ENCODE assay signal across 19 cellular contexts in genomic region chr4:128787509-128788311, GRCh38. TPM values are rescaled to one million over a fixed set of nuclear protein-coding genes. Genes with fewer than 3 reads are reported as not detected.
DNase-seq lines count a peak whose midpoint lies in the region; ATAC-seq and TF ChIP-seq lines count a peak whose summit lies in the region.
"Had no signal": no experiment of that assay in that cellular context is flagged by ENCODE, and none has a peak within 500 bp of the region (broad histone marks: within the 10 kb centered on the region; RNA-seq: fewer than 3 reads in every experiment).

No MANE protein-coding gene starts in this region.

- no peak for ATAC-seq in GM21390 (IDR thresholded peaks at IDR 0.05; ENCODE audit: unreplicated experiment)
- no peak for ATAC-seq in CD4-positive, alpha-beta T cell (ENCODE audit: poor library complexity)
- no peak for ATAC-seq in activated CD8-positive, alpha-beta memory T cell treated with anti-CD3 and anti-CD28 coated beads, Interleukin-2, amount 10 ng/mL, durations not matched to agents 7 days and 5 days
- ATAC-seq: activated CD8-positive, alpha-beta T cell treated with anti-CD3 and anti-CD28 coated beads, Interleukin-2, amount 10 ng/mL, durations not matched to agents 7 days and 5 days; stimulated activated naive CD8-positive, alpha-beta T cell treated with anti-CD3 and anti-CD28 coated beads, Interleukin-15, Interleukin-2, amounts not matched to agents 100 U/mL and 50 U/mL, for 24 hours; T-cell had no signal

- TF ChIP-seq EP300 in Ishikawa (IDR thresholded peaks at IDR 0.05; ENCODE audit: borderline replicate concordance), result no peak

- no peaks in the 10 kb centered on the region for H3K27me3 Mint-ChIP-seq in osteocyte (ENCODE audit: unreplicated experiment)
- no peaks in the 10 kb centered on the region for H3K27me3 Mint-ChIP-seq in CD4-positive, alpha-beta T cell
- peaks cover 2% of the 10 kb centered on the region for H3K27me3 Mint-ChIP-seq in activated CD8-positive, alpha-beta memory T cell treated with anti-CD3 and anti-CD28 coated beads, Interleukin-2, amount 10 ng/mL, durations not matched to agents 7 days and 5 days
- H3K27me3 Mint-ChIP-seq: T-cell had no signal

- TF ChIP-seq CTCF in choroid plexus epithelial cell (conservative IDR thresholded peaks at IDR 0.05; ENCODE audit: low read depth, low read length) (no peak), osteocyte (IDR thresholded peaks at IDR 0.05) (no peak)
- TF ChIP-seq CTCF in CD4-positive, alpha-beta T cell (IDR thresholded peaks at IDR 0.05), result no peak

- no peaks in the 10 kb centered on the region for H3K4me1 Mint-ChIP-seq in osteocyte (ENCODE audit: unreplicated experiment)
- H3K4me1 Mint-ChIP-seq in CD4-positive, alpha-beta T cell (ENCODE audit: low read depth), result no peaks in the 10 kb centered on the region
- no peaks in the 10 kb centered on the region for H3K4me1 Mint-ChIP-seq in activated CD8-positive, alpha-beta memory T cell treated with anti-CD3 and anti-CD28 coated beads, Interleukin-2, amount 10 ng/mL, durations not matched to agents 7 days and 5 days
- H3K4me1 Mint-ChIP-seq: neural crest cell, T-cell had no signal

- intact Hi-C loops in CD4-positive, alpha-beta T cell (cut with DNase I, micrococcal nuclease), result no loop called here

- no peak overlapping the region for H3K4me3 Mint-ChIP-seq in osteocyte (ENCODE audit: unreplicated experiment)
- H3K4me3 Mint-ChIP-seq in CD4-positive, alpha-beta T cell, result no peak overlapping the region
- no peak overlapping the region for H3K4me3 Mint-ChIP-seq in activated CD8-positive, alpha-beta memory T cell treated with anti-CD3 and anti-CD28 coated beads, Interleukin-2, amount 10 ng/mL, durations not matched to agents 7 days and 5 days
- H3K4me3 Mint-ChIP-seq: activated CD8-positive, alpha-beta T cell treated with anti-CD3 and anti-CD28 coated beads, Interleukin-2, amount 10 ng/mL, durations not matched to agents 7 days and 5 days; neural crest cell; T-cell had no signal

- no peak overlapping the region for H3K27ac ChIP-seq in CD4-positive, alpha-beta T cell (ENCODE audit: low read depth, low read length)
- H3K27ac ChIP-seq: brain microvascular endothelial cell, WERI-Rb-1 had no signal

- H3K9me3 Mint-ChIP-seq in osteocyte (ENCODE audit: unreplicated experiment), result no peaks in the 10 kb centered on the region
- no peaks in the 10 kb centered on the region for H3K9me3 Mint-ChIP-seq in CD4-positive, alpha-beta T cell
- H3K9me3 Mint-ChIP-seq in activated CD8-positive, alpha-beta memory T cell treated with anti-CD3 and anti-CD28 coated beads, Interleukin-2, amount 10 ng/mL, durations not matched to agents 7 days and 5 days (ENCODE audit: low read depth), result no peaks in the 10 kb centered on the region
- H3K9me3 Mint-ChIP-seq: T-cell had no signal

- CTCF ChIA-PET in CD4-positive, alpha-beta T cell (lab: Charles Lee), result no interaction called here
- CTCF ChIA-PET in activated CD8-positive, alpha-beta memory T cell treated with anti-CD3 and anti-CD28 coated beads, Interleukin-2, amount 10 ng/mL, durations not matched to agents 7 days and 5 days (lab: Charles Lee), result no interaction called here

- no peaks in the 10 kb centered on the region for H3K9me3 ChIP-seq in CD4-positive, alpha-beta T cell (ENCODE audit: control insufficient read depth, low read length)

- no peak overlapping the region for H3K27ac Mint-ChIP-seq in osteocyte (ENCODE audit: unreplicated experiment)
- no peak overlapping the region for H3K27ac Mint-ChIP-seq in CD4-positive, alpha-beta T cell
- H3K27ac Mint-ChIP-seq in activated CD8-positive, alpha-beta memory T cell treated with anti-CD3 and anti-CD28 coated beads, Interleukin-2, amount 10 ng/mL, durations not matched to agents 7 days and 5 days, result no peak overlapping the region
- H3K27ac Mint-ChIP-seq: activated CD8-positive, alpha-beta T cell treated with anti-CD3 and anti-CD28 coated beads, Interleukin-2, amount 10 ng/mL, durations not matched to agents 7 days and 5 days; T-cell had no signal

- POLR2A ChIA-PET in CD4-positive, alpha-beta T cell (lab: Charles Lee), result no interaction called here

- DNase-seq in DMS79 (lab: John Stamatoyannopoulos, UW) (peak; percentile 36), choroid plexus epithelial cell (ENCODE audit: low read depth) (peak; percentile 54), osteocyte (ENCODE audit: extremely low spot score, unreplicated experiment) (peak; percentile 74)
- DNase-seq in CD4-positive, alpha-beta T cell, result no peak
- no peak for DNase-seq in activated CD8-positive, alpha-beta memory T cell treated with anti-CD3 and anti-CD28 coated beads, Interleukin-2, amount 10 ng/mL, durations not matched to agents 7 days and 5 days
- DNase-seq: activated CD8-positive, alpha-beta T cell treated with anti-CD3 and anti-CD28 coated beads, Interleukin-2, amount 10 ng/mL, durations not matched to agents 7 days and 5 days; brain microvascular endothelial cell; COR-L47; cortex of kidney; foreskin melanocyte; H7; KG1; midbrain; stimulated activated naive CD8-positive, alpha-beta T cell treated with anti-CD3 and anti-CD28 coated beads, Interleukin-15, Interleukin-2, amounts not matched to agents 100 U/mL and 50 U/mL, for 24 hours; T-cell; WERI-Rb-1 had no signal

- no peaks in the 10 kb centered on the region for H3K27me3 ChIP-seq in CD4-positive, alpha-beta T cell (ENCODE audit: control insufficient read depth, insufficient read depth, low read length)
- H3K27me3 ChIP-seq: brain microvascular endothelial cell had no signal

- H3K36me3 Mint-ChIP-seq in osteocyte (ENCODE audit: unreplicated experiment), result no peaks in the 10 kb centered on the region
- no peaks in the 10 kb centered on the region for H3K36me3 Mint-ChIP-seq in CD4-positive, alpha-beta T cell (ENCODE audit: low read depth)
- no peaks in the 10 kb centered on the region for H3K36me3 Mint-ChIP-seq in activated CD8-positive, alpha-beta memory T cell treated with anti-CD3 and anti-CD28 coated beads, Interleukin-2, amount 10 ng/mL, durations not matched to agents 7 days and 5 days
- H3K36me3 Mint-ChIP-seq: T-cell had no signal

- no peak overlapping the region for H3K4me3 ChIP-seq in choroid plexus epithelial cell (ENCODE audit: low read depth, low read length)

- no peak for TF ChIP-seq RAD21 in Ishikawa (IDR thresholded peaks at IDR 0.05; ENCODE audit: low read depth)

TF ChIP-seq in Ishikawa, 13 proteins besides CTCF, POLR2A, EP300 and RAD21:
- TF ChIP-seq NFIC (IDR thresholded peaks at IDR 0.05) (0 out of 2 replicates have a peak, but pooled peaks have one; percentile 36), TCF12 (IDR thresholded peaks at IDR 0.05; ENCODE audit: low read depth) (no peak), FOXM1 (IDR thresholded peaks at IDR 0.05; ENCODE audit: borderline replicate concordance, low read depth) (no peak), YY1 (IDR thresholded peaks at IDR 0.05; ENCODE audit: low read depth) (no peak), REST (IDR thresholded peaks at IDR 0.05; ENCODE audit: low read depth) (no peak), ZBTB7A (IDR thresholded peaks at IDR 0.05; ENCODE audit: low read depth) (no peak), CREB1 (IDR thresholded peaks at IDR 0.05; ENCODE audit: low read depth) (no peak)

RNA-seq across cellular contexts. Expression of gene JADE1, which starts 21.8 kb away (rescaled TPM):
- 19.7 and 20.4 TPM in 2 replicates for total RNA-seq in osteocyte
- 10 to 100 TPM; 57.1 to 58.4 TPM for total RNA-seq in CD4-positive, alpha-beta T cell
- total RNA-seq in activated CD8-positive, alpha-beta memory T cell treated with anti-CD3 and anti-CD28 coated beads, Interleukin-2, amount 10 ng/mL, durations not matched to agents 7 days and 5 days, result 10 to 100 TPM; 30.4 to 31.2 TPM

Comparison
In these comparisons a context has a peak if more than half of its experiments do, and no peak if none do; other contexts are left out.
1. DNase-seq: peak in DMS79 (single experiment), choroid plexus epithelial cell (single experiment) and osteocyte (single experiment); none in CD4-positive, alpha-beta T cell (0 of 10) and activated CD8-positive, alpha-beta memory T cell treated with anti-CD3 and anti-CD28 coated beads, Interleukin-2, amount 10 ng/mL, durations not matched to agents 7 days and 5 days (single experiment).